In genomic region chr12:11794311-11794710, GRCh38 we compare ENCODE assay signal across 12 cellular contexts.
DNase-seq lines count a peak whose midpoint lies in the region; FAIRE-seq and TF ChIP-seq lines count a peak whose summit lies in the region.
"Had no signal": no experiment of that assay in that cellular context is flagged by ENCODE, and none has a peak within 500 bp of the region (broad histone marks: within the 10 kb centered on the region; RNA-seq: fewer than 3 reads in every experiment).

No MANE protein-coding gene starts in this region.

- H3K4me3 ChIP-seq in adrenal gland (no peak overlapping the region), left ventricle myocardium inferior (peak overlapping the region; percentile 52), SJCRH30 (no peak overlapping the region)
- H3K4me3 ChIP-seq: lower lobe of right lung, SJSA1 had no signal

- peak; percentile 47 for DNase-seq in Ammon's horn (ENCODE audit: low spot score)
- DNase-seq in adrenal gland = no peak
- DNase-seq in left ventricle myocardium inferior = no peak
- DNase-seq in posterior cingulate gyrus = peak in 7 of 10 donors; percentile 37 to 93 (median 66)
- no peak for DNase-seq in RCC 7860 (ENCODE audit: low spot score)
- no peak for DNase-seq in SJCRH30
- DNase-seq in NCI-H226 = no peak
- DNase-seq in NCI-H446 (lab: John Stamatoyannopoulos, UW) = no peak
- DNase-seq: lower lobe of right lung, NCI-H1417 treated with DMSO at 0.1 percent for 48 hours, NCI-H748 treated with DMSO at 0.1 percent for 48 hours had no signal

- H3K27ac ChIP-seq in adrenal gland = peak overlapping the region in 3 of 5 donors; percentile 15 to 48 (median 29)
- H3K27ac ChIP-seq in left ventricle myocardium inferior (replicated peaks) = peak overlapping the region; percentile 84
- H3K27ac ChIP-seq in SJCRH30 = no peak overlapping the region

- H3K9me3 ChIP-seq in adrenal gland (replicated peaks in 1 of 3) (no peaks in the 10 kb centered on the region), left ventricle myocardium inferior (replicated peaks) (no peaks in the 10 kb centered on the region), SJCRH30 (replicated peaks) (no peaks in the 10 kb centered on the region; the same call in 1 of the 2 replicates)
- H3K9me3 ChIP-seq: lower lobe of right lung, SJSA1 had no signal

- H3K36me3 ChIP-seq in adrenal gland (replicated peaks in 1 of 2) (no peaks in the 10 kb centered on the region), left ventricle myocardium inferior (no peaks in the 10 kb centered on the region), SJCRH30 (peaks cover 2% of the 10 kb centered on the region; the same call in 1 of the 2 replicates)
- H3K36me3 ChIP-seq: lower lobe of right lung, SJSA1 had no signal

- TF ChIP-seq CTCF in adrenal gland (IDR thresholded peaks at IDR 0.05) (no peak), left ventricle myocardium inferior (IDR thresholded peaks at IDR 0.05; ENCODE audit: borderline replicate concordance) (no peak)

- 79 to 90% (median 86%) methylated on average over 6 of the region's 6 CpGs for WGBS in adrenal gland, 4 donors

- intact Hi-C loops in adrenal gland (cut with DNase I) = no loop called here
- intact Hi-C loops in left ventricle myocardium inferior (cut with micrococcal nuclease) = no loop called here
- intact Hi-C loops in posterior cingulate gyrus (cut with DNase I) = loop anchor here (10.0 kb wide), 1 partner anchor 140 kb away; no protein-coding TSS in a partner anchor

- TF ChIP-seq POLR2A in adrenal gland (IDR thresholded peaks at IDR 0.05) = no peak

- H3K27me3 ChIP-seq in adrenal gland (no peaks in the 10 kb centered on the region), left ventricle myocardium inferior (ENCODE audit: low read depth) (no peaks in the 10 kb centered on the region), SJCRH30 (no peaks in the 10 kb centered on the region)
- H3K27me3 ChIP-seq: SJSA1 had no signal

- H3K4me1 ChIP-seq in adrenal gland (replicated peaks in 1 of 2) (peaks cover 29 to 62% of the 10 kb centered on the region in 2 donors), left ventricle myocardium inferior (peaks cover 77% of the 10 kb centered on the region), SJCRH30 (peaks cover 45% of the 10 kb centered on the region)

- FAIRE-seq in RCC 7860 (lab: Jason Lieb, UNC) = no peak

Comparison
In these comparisons a context has a peak if more than half of its experiments do, and no peak if none do; other contexts are left out.
1. DNase-seq: peak in Ammon's horn (single experiment) and posterior cingulate gyrus (7 of 10); none in adrenal gland (0 of 7), left ventricle myocardium inferior (single experiment), RCC 7860 (single experiment), SJCRH30 (0 of 2), NCI-H226 (single experiment) and NCI-H446 (0 of 2).